In the genomic region with DNA sequence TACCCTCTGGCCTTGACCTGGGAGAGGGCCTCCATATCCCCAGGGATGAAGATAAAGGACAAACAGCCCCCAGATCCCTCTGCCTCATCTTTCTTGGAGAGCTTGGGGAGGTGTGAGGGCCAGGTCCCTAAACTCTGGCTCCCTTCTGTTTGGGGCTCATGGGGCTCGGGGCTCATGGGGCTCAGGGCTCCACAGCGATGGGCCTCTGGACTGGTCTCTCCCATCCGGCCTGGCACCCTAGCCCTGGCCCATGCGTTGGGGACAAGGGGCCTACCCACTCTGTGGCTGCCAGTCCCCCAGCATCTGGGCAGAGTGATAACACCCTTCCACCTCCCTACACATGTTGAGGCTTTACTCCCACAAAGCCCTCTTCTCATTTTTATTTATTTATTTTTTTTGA, we compare ENCODE assay signal across 1 cellular context.
TF ChIP-seq lines count a peak whose summit lies in the region.

No MANE protein-coding gene starts in this region.

TF ChIP-seq in H1, 55 proteins besides CTCF, POLR2A, EP300 and RAD21:
- TF ChIP-seq SP1 (IDR thresholded peaks at IDR 0.05; ENCODE audit: low read depth, low read length) (no peak), SUZ12 (IDR thresholded peaks at IDR 0.05; ENCODE audit: low read length) (no peak), EGR1 (IDR thresholded peaks at IDR 0.05; ENCODE audit: borderline replicate concordance, low read depth, low read length) (no peak), RBBP5 (IDR thresholded peaks at IDR 0.05; ENCODE audit: borderline replicate concordance, low read depth, low read length) (no peak), SIX5 (IDR thresholded peaks at IDR 0.05; ENCODE audit: low read depth, low read length) (no peak), SIRT6 (IDR thresholded peaks at IDR 0.05; ENCODE audit: low read length) (no peak)
- TF ChIP-seq, protein P1, sequence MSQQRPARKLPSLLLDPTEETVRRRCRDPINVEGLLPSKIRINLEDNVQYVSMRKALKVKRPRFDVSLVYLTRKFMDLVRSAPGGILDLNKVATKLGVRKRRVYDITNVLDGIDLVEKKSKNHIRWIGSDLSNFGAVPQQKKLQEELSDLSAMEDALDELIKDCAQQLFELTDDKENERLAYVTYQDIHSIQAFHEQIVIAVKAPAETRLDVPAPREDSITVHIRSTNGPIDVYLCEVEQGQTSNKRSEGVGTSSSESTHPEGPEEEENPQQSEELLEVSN (IDR thresholded peaks at IDR 0.05), result no peak
- TF ChIP-seq, protein P2, sequence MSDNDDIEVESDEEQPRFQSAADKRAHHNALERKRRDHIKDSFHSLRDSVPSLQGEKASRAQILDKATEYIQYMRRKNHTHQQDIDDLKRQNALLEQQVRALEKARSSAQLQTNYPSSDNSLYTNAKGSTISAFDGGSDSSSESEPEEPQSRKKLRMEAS (IDR thresholded peaks at IDR 0.05), result no peak
